ENCODE assay signal across 1 cellular context in the genomic region with DNA sequence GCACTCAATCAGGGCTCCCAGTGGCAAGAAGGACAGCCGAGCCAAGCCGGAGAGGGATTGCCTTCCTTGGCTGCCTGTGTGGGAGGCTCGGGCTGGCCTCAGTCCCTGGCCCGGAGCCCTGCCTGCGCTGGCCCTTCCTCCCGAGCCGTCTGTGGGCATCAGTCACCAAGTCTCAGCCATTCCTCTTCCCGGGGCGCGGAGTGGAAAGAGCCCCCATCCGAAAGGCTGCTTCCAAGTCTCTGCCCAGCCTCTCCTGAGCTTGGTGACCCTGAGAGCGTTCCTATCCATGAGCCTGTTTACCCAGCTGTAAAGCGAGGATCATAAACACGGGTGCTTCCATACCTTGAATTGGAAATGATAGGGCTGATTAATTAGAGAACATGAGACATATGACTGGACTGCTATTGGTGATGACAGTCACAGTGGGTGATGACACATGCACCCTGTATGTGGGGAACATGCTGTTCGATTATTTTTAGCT.
TF ChIP-seq lines count a peak whose summit lies in the region.

No MANE protein-coding gene starts in this region.

TF ChIP-seq in IMR-90, 13 proteins besides CTCF, POLR2A, EP300 and RAD21 (continued from another document):
- TF ChIP-seq, protein P1, sequence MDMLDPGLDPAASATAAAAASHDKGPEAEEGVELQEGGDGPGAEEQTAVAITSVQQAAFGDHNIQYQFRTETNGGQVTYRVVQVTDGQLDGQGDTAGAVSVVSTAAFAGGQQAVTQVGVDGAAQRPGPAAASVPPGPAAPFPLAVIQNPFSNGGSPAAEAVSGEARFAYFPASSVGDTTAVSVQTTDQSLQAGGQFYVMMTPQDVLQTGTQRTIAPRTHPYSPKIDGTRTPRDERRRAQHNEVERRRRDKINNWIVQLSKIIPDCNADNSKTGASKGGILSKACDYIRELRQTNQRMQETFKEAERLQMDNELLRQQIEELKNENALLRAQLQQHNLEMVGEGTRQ (IDR thresholded peaks at IDR 0.05; ENCODE audit: low read depth, low read length), result no peak
- TF ChIP-seq FOS (IDR thresholded peaks at IDR 0.05; ENCODE audit: low read depth, low read length) (0 out of 2 replicates have a peak, but pooled peaks have one; percentile 7), NFE2L2 (IDR thresholded peaks at IDR 0.05; ENCODE audit: low read depth, low read length) (no peak), CHD1 (IDR thresholded peaks at IDR 0.05; ENCODE audit: low read depth, low read length) (no peak)
